ENCODE assay signal across 24 cellular contexts in the genomic region with DNA sequence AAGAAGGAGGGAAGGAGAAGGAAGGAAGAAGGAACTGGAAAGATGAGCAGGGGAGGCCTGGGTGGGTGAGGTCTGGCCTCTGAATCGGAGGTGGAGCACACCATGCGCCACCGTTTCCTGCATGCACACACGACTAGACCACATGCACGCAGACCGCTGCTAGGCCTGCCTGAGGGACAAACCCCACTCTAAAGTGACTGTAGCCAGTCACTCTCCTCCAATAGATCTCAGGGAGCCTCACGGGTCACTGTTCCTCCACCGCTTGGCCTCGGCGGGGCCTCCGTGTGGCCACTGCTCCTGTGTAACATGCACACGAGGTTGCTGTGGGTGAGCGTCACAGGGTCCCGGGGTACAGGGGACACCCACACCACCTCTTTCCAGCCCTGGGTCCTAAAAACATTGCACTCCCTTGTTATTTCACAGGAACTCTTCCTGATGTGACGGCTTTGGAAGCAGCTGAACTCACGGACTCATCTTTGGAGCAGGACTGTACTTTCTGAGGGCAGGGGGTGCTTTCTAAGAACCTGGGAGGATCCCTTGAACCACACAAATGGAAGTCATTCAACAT. TPM values are rescaled to one million over a fixed set of nuclear protein-coding genes. Genes with fewer than 3 reads are reported as not detected.
DNase-seq lines count a peak whose midpoint lies in the region; ATAC-seq, FAIRE-seq and TF ChIP-seq lines count a peak whose summit lies in the region.
"Had no signal": no experiment of that assay in that cellular context is flagged by ENCODE, and none has a peak within 500 bp of the region (broad histone marks: within the 10 kb centered on the region; RNA-seq: fewer than 3 reads in every experiment).

No MANE protein-coding gene starts in this region.

- no TSS peak for BruUV-seq in HepG2 (replicated peaks; lab: Mats Ljungman, UMichigan)

- no peak overlapping the region for H2AFZ ChIP-seq in HepG2 (ENCODE audit: low read length)
- H2AFZ ChIP-seq: GM23248 had no signal

- no peak for TF ChIP-seq EP300 in HepG2 (IDR thresholded peaks at IDR 0.05; ENCODE audit: low read depth in 2 of 2, low read length in 2 of 2)
- no peak for TF ChIP-seq EP300 in HepG2 (CRISPR knock-in tag; IDR thresholded peaks at IDR 0.05; ENCODE audit: borderline replicate concordance)
- no peak for TF ChIP-seq EP300 in sigmoid colon (IDR thresholded peaks at IDR 0.05)

- H3K4me3 ChIP-seq in cardiac muscle cell: no peak overlapping the region
- H3K4me3 ChIP-seq in HepG2 (replicated peaks in 1 of 3; ENCODE audit: insufficient read depth in 1 of 3, low read depth in 2 of 3, low read length in 3 of 3): no peak overlapping the region; a peak in 1 of 6 replicates
- no peak overlapping the region for H3K4me3 ChIP-seq in ascending aorta
- H3K4me3 ChIP-seq in sigmoid colon: no peak overlapping the region
- H3K4me3 ChIP-seq: GM23248, HAP-1 had no signal

- H3K27ac Mint-ChIP-seq in stimulated activated effector memory CD8-positive, alpha-beta T cell treated with anti-CD3 and anti-CD28 coated beads, Interleukin-12 subunit alpha, Interleukin-12 subunit beta, amount 100 ng/mL, for 72 hours: no peak overlapping the region
- H3K27ac Mint-ChIP-seq: CD14-positive monocyte had no signal

- TF ChIP-seq POLR2A in HepG2 (IDR thresholded peaks at IDR 0.05; ENCODE audit: insufficient read depth in 1 of 2, low read depth in 2 of 2, low read length in 2 of 2): no peak
- TF ChIP-seq POLR2A in sigmoid colon (IDR thresholded peaks at IDR 0.05): no peak

- H3K36me3 Mint-ChIP-seq in stimulated activated effector memory CD8-positive, alpha-beta T cell treated with anti-CD3 and anti-CD28 coated beads, Interleukin-12 subunit alpha, Interleukin-12 subunit beta, amount 100 ng/mL, for 72 hours: no peaks in the 10 kb centered on the region
- H3K36me3 Mint-ChIP-seq: CD14-positive monocyte, IgD-negative memory B cell had no signal

- no peak for ATAC-seq in left ventricle myocardium superior
- ATAC-seq in HepG2: peak; percentile 60
- peak; percentile 28 for ATAC-seq in stimulated activated effector memory CD8-positive, alpha-beta T cell treated with anti-CD3 and anti-CD28 coated beads, Interleukin-12 subunit alpha, Interleukin-12 subunit beta, amount 100 ng/mL, for 72 hours

- peaks cover 3% of the 10 kb centered on the region for H3K4me1 ChIP-seq in cardiac muscle cell (ENCODE audit: low read depth)
- peaks cover 17% of the 10 kb centered on the region for H3K4me1 ChIP-seq in HepG2 (ENCODE audit: insufficient read depth, low read length)
- no peaks in the 10 kb centered on the region for H3K4me1 ChIP-seq in ascending aorta
- peaks cover 0 to 33% (median 23%) of the 10 kb centered on the region in 4 donors for H3K4me1 ChIP-seq in sigmoid colon

- H3K36me3 ChIP-seq in cardiac muscle cell (no peaks in the 10 kb centered on the region), HepG2 (replicated peaks in 1 of 2; ENCODE audit: control insufficient read depth in 1 of 2, insufficient read depth in 2 of 2, low read length in 2 of 2) (no peaks in the 10 kb centered on the region), ascending aorta (peaks cover 47 to 78% of the 10 kb centered on the region in 2 donors), sigmoid colon (no peaks in the 10 kb centered on the region)
- H3K36me3 ChIP-seq: HAP-1 had no signal

- H3K9me3 Mint-ChIP-seq in stimulated activated effector memory CD8-positive, alpha-beta T cell treated with anti-CD3 and anti-CD28 coated beads, Interleukin-12 subunit alpha, Interleukin-12 subunit beta, amount 100 ng/mL, for 72 hours: no peaks in the 10 kb centered on the region
- H3K9me3 Mint-ChIP-seq: IgD-negative memory B cell had no signal

- peak overlapping the region; percentile 29 for H3K4me2 ChIP-seq in HepG2 (ENCODE audit: low read depth, low read length)

- H3K27me3 ChIP-seq in cardiac muscle cell (no peaks in the 10 kb centered on the region), HepG2 (ENCODE audit: control insufficient read depth in 1 of 2, insufficient read depth in 2 of 2, low read length in 2 of 2) (peaks cover 11 to 57% of the 10 kb centered on the region in 2 experiments), ascending aorta (no peaks in the 10 kb centered on the region), sigmoid colon (no peaks in the 10 kb centered on the region)

- peak; percentile 51 for FAIRE-seq in HepG2 (lab: Jason Lieb, UNC)

- POLR2A ChIA-PET in HepG2 (lab: Yijun Ruan, JAX): no interaction called here

- TF ChIP-seq RAD21 in HepG2 (CRISPR knock-in tag; IDR thresholded peaks at IDR 0.05): no peak

- H3K9me3 ChIP-seq in cardiac muscle cell (ENCODE audit: low read depth): no peaks in the 10 kb centered on the region
- no peaks in the 10 kb centered on the region for H3K9me3 ChIP-seq in HepG2 (ENCODE audit: low read length)
- H3K9me3 ChIP-seq in ascending aorta: no peaks in the 10 kb centered on the region
- H3K9me3 ChIP-seq in sigmoid colon: no peaks in the 10 kb centered on the region
- H3K9me3 ChIP-seq: HAP-1 had no signal

- H3K4me3 Mint-ChIP-seq in stimulated activated effector memory CD8-positive, alpha-beta T cell treated with anti-CD3 and anti-CD28 coated beads, Interleukin-12 subunit alpha, Interleukin-12 subunit beta, amount 100 ng/mL, for 72 hours: no peak overlapping the region
- H3K4me3 Mint-ChIP-seq: CD14-positive monocyte had no signal

- TF ChIP-seq CTCF in cardiac muscle cell (IDR thresholded peaks at IDR 0.05; ENCODE audit: low read depth, low read length): no peak
- no peak for TF ChIP-seq CTCF in HepG2 (CRISPR knock-in tag; IDR thresholded peaks at IDR 0.05)
- no peak for TF ChIP-seq CTCF in ascending aorta (IDR thresholded peaks at IDR 0.05)
- no peak for TF ChIP-seq CTCF in sigmoid colon (IDR thresholded peaks at IDR 0.05)

- no peaks in the 10 kb centered on the region for H3K79me2 ChIP-seq in HepG2 (ENCODE audit: insufficient read depth, low read length)

- DNase-seq in cardiac muscle cell (ENCODE audit: low read depth in 1 of 2, low spot score in 1 of 2) (no peak), left ventricle myocardium superior (no peak), HepG2 (ENCODE audit: low spot score) (no peak), ascending aorta (ENCODE audit: low spot score in 2 of 2) (no peak), sigmoid colon (no peak)
- DNase-seq in stimulated activated effector memory CD8-positive, alpha-beta T cell treated with anti-CD3 and anti-CD28 coated beads, Interleukin-12 subunit alpha, Interleukin-12 subunit beta, amount 100 ng/mL, for 72 hours (ENCODE audit: low spot score in 2 of 2): no peak
- DNase-seq: 8988T, DMS 273 treated with DMSO at 0.1 percent for 48 hours, DND-41, GM23248, Kasumi-1, MM.1S, NCI-H1436 treated with DMSO at 0.1 percent for 48 hours, NCI-H345, NCI-H524 treated with DMSO at 0.1 percent for 48 hours, SIG-M5 had no signal

- H3K27ac ChIP-seq in cardiac muscle cell (peak overlapping the region; percentile 8), HepG2 (ENCODE audit: extremely low read length, insufficient read depth, low read length) (no peak overlapping the region), ascending aorta (no peak overlapping the region), sigmoid colon (no peak overlapping the region)
- H3K27ac ChIP-seq: GM23248, HL-60 had no signal

- H3K9ac ChIP-seq in HepG2 (ENCODE audit: insufficient read depth, low read depth, low read length): no peak overlapping the region
- H3K9ac ChIP-seq: GM23248 had no signal

- CTCF ChIA-PET in HepG2 (lab: Yijun Ruan, JAX; ENCODE audit: low intra/inter-chr PET ratio, low total read pairs): interaction anchor here (1.1 kb wide), 2 partner anchors 16 kb away, joined by 4 to 5 read pairs; no protein-coding TSS in a partner anchor

- no peaks in the 10 kb centered on the region for H4K20me1 ChIP-seq in HepG2 (ENCODE audit: insufficient read depth, low read length)

- intact Hi-C loops in left ventricle myocardium superior (cut with micrococcal nuclease): no loop called here
- intact Hi-C loops in HepG2 (cut with micrococcal nuclease; ENCODE audit: unreplicated experiment): no loop called here
- intact Hi-C loops in ascending aorta (cut with DNase I): no loop called here
- intact Hi-C loops in sigmoid colon (cut with DNase I): no loop called here

- H3K4me1 Mint-ChIP-seq in stimulated activated effector memory CD8-positive, alpha-beta T cell treated with anti-CD3 and anti-CD28 coated beads, Interleukin-12 subunit alpha, Interleukin-12 subunit beta, amount 100 ng/mL, for 72 hours: no peaks in the 10 kb centered on the region
- H3K4me1 Mint-ChIP-seq: CD14-positive monocyte, IgD-negative memory B cell had no signal

- WGBS in HepG2 (ENCODE audit: low lambda C conversion rate): 29% methylated on average over 16 of the region's 16 CpGs
- 89 to 93% methylated on average over 16 of the region's 16 CpGs for WGBS in sigmoid colon, 2 donors

- in situ Hi-C loops in HepG2 (cut with HindIII; ENCODE audit: extremely low pct_ligation_motif_present, low pct_unique_long_range_greater_than_20kb): no loop called here

RNA-seq across cellular contexts. Expression of gene CEBPE, which starts 17.6 kb away (rescaled TPM):
- total RNA-seq in cardiac muscle cell (not detected in 2 replicates), left ventricle myocardium superior (not detected), HepG2 (2016; rRNA removed; fragmentation: Illumina TruSeq; extraction: Trizol) (0.11 TPM in 1 of 2 replicates, not detected in the other), ascending aorta (not detected), sigmoid colon (under 1 TPM in 1 of 4 donors, not detected in 3; 0.68 TPM)
- polyA plus RNA-seq in cardiac muscle cell (not detected in 2 replicates), HepG2 (2011; rRNA removed) (0.09 and 0.10 TPM in 2 replicates), sigmoid colon (under 1 TPM in 1 of 3 donors, not detected in 2; 0.28 TPM)
- total RNA-seq in HepG2 (2016; cell fraction: cytosol; rRNA removed; fragmentation: Illumina TruSeq; extraction: Trizol; ENCODE audit: low read depth): not detected in 2 replicates
- total RNA-seq in HepG2 (2016; cell fraction: insoluble cytoplasmic fraction; rRNA removed; fragmentation: Illumina TruSeq; extraction: Trizol): 0.12 TPM in 1 of 2 replicates, not detected in the other
- 0.17 TPM in 1 of 2 replicates, not detected in the other for total RNA-seq in HepG2 (2016; cell fraction: membrane; rRNA removed; fragmentation: Illumina TruSeq; extraction: Trizol)
- total RNA-seq in HepG2 (2016; cell fraction: nucleus; rRNA removed; fragmentation: Illumina TruSeq; extraction: Trizol): not detected in 2 replicates
- polyA plus RNA-seq in HepG2 (2011; cell fraction: cytosol; rRNA removed): 0.10 and 0.13 TPM in 2 replicates
- polyA plus RNA-seq in HepG2 (2011; cell fraction: nucleus; rRNA removed): 0.10 TPM in 1 of 2 replicates, not detected in the other
- 0.09 TPM in 1 of 2 replicates, not detected in the other for polyA plus RNA-seq in HepG2 (2012)
- not detected in 2 replicates for polyA plus RNA-seq in HepG2 (2016; cell fraction: cytosol; fragmentation: Illumina TruSeq; extraction: Trizol; ENCODE audit: low read depth)
- polyA plus RNA-seq in HepG2 (2016; cell fraction: insoluble cytoplasmic fraction; fragmentation: Illumina TruSeq; extraction: Trizol; ENCODE audit: low read depth): not detected in 2 replicates
- not detected in 2 replicates for polyA plus RNA-seq in HepG2 (2016; cell fraction: membrane; fragmentation: Illumina TruSeq; extraction: Trizol; ENCODE audit: low read depth)
- polyA plus RNA-seq in HepG2 (2016; cell fraction: nucleus; fragmentation: Illumina TruSeq; extraction: Trizol; ENCODE audit: insufficient read depth, low read depth): not detected in 2 replicates
- 0.08 and 0.14 TPM in 2 replicates for polyA minus RNA-seq in HepG2 (2011; rRNA and poly(A)+ RNA removed; ENCODE audit: low replicate concordance)
- polyA minus RNA-seq in HepG2 (2011; cell fraction: cytosol; rRNA and poly(A)+ RNA removed): not detected in 2 replicates
- polyA minus RNA-seq in HepG2 (2011; cell fraction: nucleus; rRNA and poly(A)+ RNA removed): not detected in 2 replicates
- total RNA-seq: G401, GM23248, HT1080, RPMI7951 had no signal
- polyA plus RNA-seq: AG04450, GM23248, IgD-negative memory B cell had no signal

RNA-seq across cellular contexts. Expression of gene CIROP, which starts 31.9 kb away (rescaled TPM):
- total RNA-seq in cardiac muscle cell (0.15 TPM in 1 of 2 replicates, not detected in the other), left ventricle myocardium superior (not detected), HepG2 (2016; rRNA removed; fragmentation: Illumina TruSeq; extraction: Trizol) (not detected in 2 replicates), ascending aorta (not detected), sigmoid colon (under 1 TPM in 1 of 4 donors, not detected in 3; 0.27 TPM)
- polyA plus RNA-seq in cardiac muscle cell (not detected in 2 replicates), HepG2 (2011; rRNA removed) (0.07 and 0.14 TPM in 2 replicates), sigmoid colon (not detected)
- not detected in 2 replicates for total RNA-seq in HepG2 (2016; cell fraction: cytosol; rRNA removed; fragmentation: Illumina TruSeq; extraction: Trizol; ENCODE audit: low read depth)
- not detected in 2 replicates for total RNA-seq in HepG2 (2016; cell fraction: insoluble cytoplasmic fraction; rRNA removed; fragmentation: Illumina TruSeq; extraction: Trizol)
- total RNA-seq in HepG2 (2016; cell fraction: membrane; rRNA removed; fragmentation: Illumina TruSeq; extraction: Trizol): not detected in 2 replicates
- not detected in 2 replicates for total RNA-seq in HepG2 (2016; cell fraction: nucleus; rRNA removed; fragmentation: Illumina TruSeq; extraction: Trizol)
- 0.05 and 0.14 TPM in 2 replicates for polyA plus RNA-seq in HepG2 (2011; cell fraction: cytosol; rRNA removed)
- polyA plus RNA-seq in HepG2 (2011; cell fraction: nucleus; rRNA removed): 0.18 and 0.59 TPM in 2 replicates
- 0.05 and 0.12 TPM in 2 replicates for polyA plus RNA-seq in HepG2 (2012)
- polyA plus RNA-seq in HepG2 (2016; cell fraction: cytosol; fragmentation: Illumina TruSeq; extraction: Trizol; ENCODE audit: low read depth): not detected in 2 replicates
- not detected in 2 replicates for polyA plus RNA-seq in HepG2 (2016; cell fraction: insoluble cytoplasmic fraction; fragmentation: Illumina TruSeq; extraction: Trizol; ENCODE audit: low read depth)
- not detected in 2 replicates for polyA plus RNA-seq in HepG2 (2016; cell fraction: membrane; fragmentation: Illumina TruSeq; extraction: Trizol; ENCODE audit: low read depth)
- polyA plus RNA-seq in HepG2 (2016; cell fraction: nucleus; fragmentation: Illumina TruSeq; extraction: Trizol; ENCODE audit: insufficient read depth, low read depth): not detected in 2 replicates
- 0.12 TPM in 1 of 2 replicates, not detected in the other for polyA minus RNA-seq in HepG2 (2011; rRNA and poly(A)+ RNA removed; ENCODE audit: low replicate concordance)
- polyA minus RNA-seq in HepG2 (2011; cell fraction: cytosol; rRNA and poly(A)+ RNA removed): not detected in 2 replicates
- not detected in 2 replicates for polyA minus RNA-seq in HepG2 (2011; cell fraction: nucleus; rRNA and poly(A)+ RNA removed)
- total RNA-seq: G401, GM23248, HT1080, RPMI7951 had no signal
- polyA plus RNA-seq: CD14-positive monocyte, GM23248, IgD-negative memory B cell had no signal

RNA-seq across cellular contexts. Expression of gene C14orf119, which starts 41.3 kb away (rescaled TPM):
- total RNA-seq in cardiac muscle cell (22.2 and 57.0 TPM in 2 replicates), left ventricle myocardium superior (23.6 TPM), HepG2 (2016; rRNA removed; fragmentation: Illumina TruSeq; extraction: Trizol) (206 and 299 TPM in 2 replicates), ascending aorta (2.2 TPM), sigmoid colon (10 to 100 TPM; 22.4 to 38.9 (median 30.1) TPM)
- polyA plus RNA-seq in cardiac muscle cell (105 and 120 TPM in 2 replicates), HepG2 (2011; rRNA removed) (104 and 117 TPM in 2 replicates), sigmoid colon (10 to 100 TPM; 49.2 to 94.3 (median 50.0) TPM)
- 51.0 and 54.6 TPM in 2 replicates for total RNA-seq in HepG2 (2016; cell fraction: cytosol; rRNA removed; fragmentation: Illumina TruSeq; extraction: Trizol; ENCODE audit: low read depth)
- 204 and 326 TPM in 2 replicates for total RNA-seq in HepG2 (2016; cell fraction: insoluble cytoplasmic fraction; rRNA removed; fragmentation: Illumina TruSeq; extraction: Trizol)
- total RNA-seq in HepG2 (2016; cell fraction: membrane; rRNA removed; fragmentation: Illumina TruSeq; extraction: Trizol): 66.2 and 72.9 TPM in 2 replicates
- total RNA-seq in HepG2 (2016; cell fraction: nucleus; rRNA removed; fragmentation: Illumina TruSeq; extraction: Trizol): 67.0 and 72.0 TPM in 2 replicates
- 125 and 157 TPM in 2 replicates for polyA plus RNA-seq in HepG2 (2011; cell fraction: cytosol; rRNA removed)
- polyA plus RNA-seq in HepG2 (2011; cell fraction: nucleus; rRNA removed): 52.9 and 72.4 TPM in 2 replicates
- 79.1 and 104 TPM in 2 replicates for polyA plus RNA-seq in HepG2 (2012)
- 39.1 and 40.5 TPM in 2 replicates for polyA plus RNA-seq in HepG2 (2016; cell fraction: cytosol; fragmentation: Illumina TruSeq; extraction: Trizol; ENCODE audit: low read depth)
- polyA plus RNA-seq in HepG2 (2016; cell fraction: insoluble cytoplasmic fraction; fragmentation: Illumina TruSeq; extraction: Trizol; ENCODE audit: low read depth): 290 and 316 TPM in 2 replicates
- polyA plus RNA-seq in HepG2 (2016; cell fraction: membrane; fragmentation: Illumina TruSeq; extraction: Trizol; ENCODE audit: low read depth): 46.1 and 51.5 TPM in 2 replicates
- 112 and 120 TPM in 2 replicates for polyA plus RNA-seq in HepG2 (2016; cell fraction: nucleus; fragmentation: Illumina TruSeq; extraction: Trizol; ENCODE audit: insufficient read depth, low read depth)
- 101 and 161 TPM in 2 replicates for polyA minus RNA-seq in HepG2 (2011; rRNA and poly(A)+ RNA removed; ENCODE audit: low replicate concordance)
- 54.7 and 61.1 TPM in 2 replicates for polyA minus RNA-seq in HepG2 (2011; cell fraction: cytosol; rRNA and poly(A)+ RNA removed)
- 24.1 and 38.5 TPM in 2 replicates for polyA minus RNA-seq in HepG2 (2011; cell fraction: nucleus; rRNA and poly(A)+ RNA removed)

RNA-seq across cellular contexts. Expression of gene ACIN1, which starts 41.7 kb away (rescaled TPM):
- 95.1 and 151 TPM in 2 replicates for total RNA-seq in cardiac muscle cell
- 41.0 and 45.5 TPM in 2 replicates for polyA plus RNA-seq in cardiac muscle cell
- total RNA-seq in left ventricle myocardium superior: 78.4 TPM
- 102 and 165 TPM in 2 replicates for total RNA-seq in HepG2 (2016; rRNA removed; fragmentation: Illumina TruSeq; extraction: Trizol)
- total RNA-seq in HepG2 (2016; cell fraction: cytosol; rRNA removed; fragmentation: Illumina TruSeq; extraction: Trizol; ENCODE audit: low read depth): 71.3 and 71.5 TPM in 2 replicates
- total RNA-seq in HepG2 (2016; cell fraction: insoluble cytoplasmic fraction; rRNA removed; fragmentation: Illumina TruSeq; extraction: Trizol): 79.7 and 163 TPM in 2 replicates
- 59.8 and 62.7 TPM in 2 replicates for total RNA-seq in HepG2 (2016; cell fraction: membrane; rRNA removed; fragmentation: Illumina TruSeq; extraction: Trizol)
- 344 and 371 TPM in 2 replicates for total RNA-seq in HepG2 (2016; cell fraction: nucleus; rRNA removed; fragmentation: Illumina TruSeq; extraction: Trizol)
- 183 and 222 TPM in 2 replicates for polyA plus RNA-seq in HepG2 (2011; rRNA removed)
- polyA plus RNA-seq in HepG2 (2011; cell fraction: cytosol; rRNA removed): 64.2 and 64.8 TPM in 2 replicates
- polyA plus RNA-seq in HepG2 (2011; cell fraction: nucleus; rRNA removed): 997 and 1,030 TPM in 2 replicates
- 155 and 156 TPM in 2 replicates for polyA plus RNA-seq in HepG2 (2012)
- polyA plus RNA-seq in HepG2 (2016; cell fraction: cytosol; fragmentation: Illumina TruSeq; extraction: Trizol; ENCODE audit: low read depth): 17.6 and 21.0 TPM in 2 replicates
- 105 and 132 TPM in 2 replicates for polyA plus RNA-seq in HepG2 (2016; cell fraction: insoluble cytoplasmic fraction; fragmentation: Illumina TruSeq; extraction: Trizol; ENCODE audit: low read depth)
- polyA plus RNA-seq in HepG2 (2016; cell fraction: membrane; fragmentation: Illumina TruSeq; extraction: Trizol; ENCODE audit: low read depth): 29.3 and 37.8 TPM in 2 replicates
- 1,263 and 1,283 TPM in 2 replicates for polyA plus RNA-seq in HepG2 (2016; cell fraction: nucleus; fragmentation: Illumina TruSeq; extraction: Trizol; ENCODE audit: insufficient read depth, low read depth)
- polyA minus RNA-seq in HepG2 (2011; rRNA and poly(A)+ RNA removed; ENCODE audit: low replicate concordance): 122 and 152 TPM in 2 replicates
- 39.4 and 46.3 TPM in 2 replicates for polyA minus RNA-seq in HepG2 (2011; cell fraction: cytosol; rRNA and poly(A)+ RNA removed)
- 630 and 693 TPM in 2 replicates for polyA minus RNA-seq in HepG2 (2011; cell fraction: nucleus; rRNA and poly(A)+ RNA removed)
- 58.9 TPM for total RNA-seq in ascending aorta
- total RNA-seq in sigmoid colon: 100 to 1,000 TPM in 1 of 4 donors, 10 to 100 TPM in 3; 79.9 to 129 (median 93.9) TPM
- polyA plus RNA-seq in sigmoid colon: 100 to 1,000 TPM in 1 of 3 donors, 10 to 100 TPM in 2; 37.8 to 114 (median 40.9) TPM

RNA-seq across cellular contexts. Expression of gene SLC7A8, which starts 46.8 kb away (rescaled TPM):
- total RNA-seq in cardiac muscle cell: 9.2 and 14.1 TPM in 2 replicates
- polyA plus RNA-seq in cardiac muscle cell: 12.6 and 14.0 TPM in 2 replicates
- 6.4 TPM for total RNA-seq in left ventricle myocardium superior
- not detected in 2 replicates for total RNA-seq in HepG2 (2016; rRNA removed; fragmentation: Illumina TruSeq; extraction: Trizol)
- total RNA-seq in HepG2 (2016; cell fraction: cytosol; rRNA removed; fragmentation: Illumina TruSeq; extraction: Trizol; ENCODE audit: low read depth): not detected in 2 replicates
- total RNA-seq in HepG2 (2016; cell fraction: insoluble cytoplasmic fraction; rRNA removed; fragmentation: Illumina TruSeq; extraction: Trizol): not detected in 2 replicates
- total RNA-seq in HepG2 (2016; cell fraction: membrane; rRNA removed; fragmentation: Illumina TruSeq; extraction: Trizol): not detected in 2 replicates
- total RNA-seq in HepG2 (2016; cell fraction: nucleus; rRNA removed; fragmentation: Illumina TruSeq; extraction: Trizol): not detected in 2 replicates
- polyA plus RNA-seq in HepG2 (2011; rRNA removed): 0.03 and 0.25 TPM in 2 replicates
- polyA plus RNA-seq in HepG2 (2011; cell fraction: cytosol; rRNA removed): not detected in 2 replicates
- polyA plus RNA-seq in HepG2 (2011; cell fraction: nucleus; rRNA removed): 0.03 and 0.11 TPM in 2 replicates
- polyA plus RNA-seq in HepG2 (2012): not detected in 2 replicates
- polyA plus RNA-seq in HepG2 (2016; cell fraction: cytosol; fragmentation: Illumina TruSeq; extraction: Trizol; ENCODE audit: low read depth): not detected in 2 replicates
- polyA plus RNA-seq in HepG2 (2016; cell fraction: insoluble cytoplasmic fraction; fragmentation: Illumina TruSeq; extraction: Trizol; ENCODE audit: low read depth): not detected in 2 replicates
- not detected in 2 replicates for polyA plus RNA-seq in HepG2 (2016; cell fraction: membrane; fragmentation: Illumina TruSeq; extraction: Trizol; ENCODE audit: low read depth)
- polyA plus RNA-seq in HepG2 (2016; cell fraction: nucleus; fragmentation: Illumina TruSeq; extraction: Trizol; ENCODE audit: insufficient read depth, low read depth): not detected in 2 replicates
- polyA minus RNA-seq in HepG2 (2011; rRNA and poly(A)+ RNA removed; ENCODE audit: low replicate concordance): 1.4 TPM in 1 of 2 replicates, not detected in the other
- polyA minus RNA-seq in HepG2 (2011; cell fraction: cytosol; rRNA and poly(A)+ RNA removed): not detected in 2 replicates
- polyA minus RNA-seq in HepG2 (2011; cell fraction: nucleus; rRNA and poly(A)+ RNA removed): not detected in 2 replicates
- total RNA-seq in ascending aorta: 59.9 TPM
- total RNA-seq in sigmoid colon: 10 to 100 TPM in 3 of 4 donors, 1 to 10 TPM in 1; 9.9 to 19.7 (median 14.1) TPM
- 10 to 100 TPM in 2 of 3 donors, 1 to 10 TPM in 1; 5.5 to 24.7 (median 13.2) TPM for polyA plus RNA-seq in sigmoid colon
